ENCODE assay signal across 17 cellular contexts in the genomic region with DNA sequence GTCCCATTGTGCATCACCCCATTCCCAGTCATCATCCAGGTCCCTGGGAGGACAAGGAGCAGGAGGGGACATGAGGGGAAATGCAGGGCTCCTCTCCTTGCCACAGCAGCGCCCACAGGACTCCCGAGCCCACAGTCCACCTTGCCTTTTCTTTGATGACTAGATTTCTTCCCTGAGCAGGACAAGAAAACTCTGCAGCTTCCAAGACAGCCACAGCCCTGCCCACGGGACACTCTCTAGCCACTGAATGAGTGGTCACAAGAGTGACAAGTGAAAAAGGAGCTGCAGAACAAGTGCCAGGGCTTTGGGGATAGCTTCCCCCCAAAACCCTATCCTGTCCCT. TPM values are rescaled to one million over a fixed set of nuclear protein-coding genes. Genes with fewer than 3 reads are reported as not detected.
DNase-seq lines count a peak whose midpoint lies in the region; ATAC-seq, FAIRE-seq and TF ChIP-seq lines count a peak whose summit lies in the region.
"Had no signal": no experiment of that assay in that cellular context is flagged by ENCODE, and none has a peak within 500 bp of the region (broad histone marks: within the 10 kb centered on the region; RNA-seq: fewer than 3 reads in every experiment).

No MANE protein-coding gene starts in this region.

- no peak for FAIRE-seq in GM12878 (lab: Jason Lieb, UNC)

- peaks cover 21% of the 10 kb centered on the region for H3K79me2 ChIP-seq in Loucy (ENCODE audit: insufficient read depth, low read length)
- H3K79me2 ChIP-seq in GM12878 (ENCODE audit: control insufficient read depth, insufficient read depth, low read length): peaks cover 15% of the 10 kb centered on the region

- peaks cover 27% of the 10 kb centered on the region; the same call in 1 of the 2 replicates for H3K36me3 ChIP-seq in Loucy (ENCODE audit: insufficient read depth, low read length)
- peaks cover 9 to 33% of the 10 kb centered on the region in 2 experiments; a peak in 3 of 4 replicates for H3K36me3 ChIP-seq in GM12878 (ENCODE audit: control insufficient read depth in 2 of 2, insufficient read depth in 2 of 2, low read length in 1 of 2)
- H3K36me3 ChIP-seq in H7 (replicated peaks; ENCODE audit: control insufficient read depth, insufficient read depth, low read length): peaks cover 51% of the 10 kb centered on the region
- H3K36me3 ChIP-seq in aorta (ENCODE audit: control insufficient read depth in 1 of 2, insufficient read depth in 2 of 2, low read length in 1 of 2): peaks cover 0 to 5% of the 10 kb centered on the region in 2 donors

- no peak overlapping the region for H2AFZ ChIP-seq in Loucy (ENCODE audit: low read length)
- H2AFZ ChIP-seq in GM12878 (ENCODE audit: control insufficient read depth, low read depth, low read length): no peak overlapping the region

- 67% methylated on average over 3 of the region's 3 CpGs for WGBS in GM12878 (ENCODE audit: insufficient coverage, insufficient replicate concordance, low lambda C conversion rate, missing lambda C conversion rate)
- 82 to 86% methylated on average over 3 of the region's 3 CpGs for WGBS in aorta, 2 donors

- H3K27ac Mint-ChIP-seq in activated CD4-positive, alpha-beta memory T cell treated with anti-CD3 and anti-CD28 coated beads for 36 hours: peak overlapping the region; percentile 23
- no peak overlapping the region for H3K27ac Mint-ChIP-seq in activated CD4-positive, alpha-beta memory T cell treated with anti-CD3 and anti-CD28 coated beads, Interleukin-2, amount 10 ng/mL, durations not matched to agents 7 days and 5 days
- H3K27ac Mint-ChIP-seq in osteocyte (ENCODE audit: unreplicated experiment): no peak overlapping the region

- ATAC-seq in GM12878 (no peak), GM21619 (IDR thresholded peaks at IDR 0.05; ENCODE audit: unreplicated experiment) (no peak), aorta (ENCODE audit: low FRiP score) (no peak)
- ATAC-seq: Right ventricle myocardium inferior had no signal

- H3K9me2 ChIP-seq in Loucy (replicated peaks; ENCODE audit: low read depth, low read length): no peaks in the 10 kb centered on the region

- no peak for TF ChIP-seq POLR2A in GM12878 (IDR thresholded peaks at IDR 0.05; ENCODE audit: low read depth, low read length)

- H3K4me1 ChIP-seq in Loucy (ENCODE audit: insufficient read depth, low read length, poor library complexity, severe bottlenecking) (peaks cover 8% of the 10 kb centered on the region), GM12878 (ENCODE audit: control insufficient read depth, insufficient read depth, low read length) (peaks cover 5% of the 10 kb centered on the region), aorta (ENCODE audit: control insufficient read depth in 1 of 2, insufficient read depth in 2 of 2, low read length in 2 of 2) (no peaks in the 10 kb centered on the region)

- no peaks in the 10 kb centered on the region for H3K27me3 Mint-ChIP-seq in activated CD4-positive, alpha-beta memory T cell treated with anti-CD3 and anti-CD28 coated beads for 36 hours
- H3K27me3 Mint-ChIP-seq in activated CD4-positive, alpha-beta memory T cell treated with anti-CD3 and anti-CD28 coated beads, Interleukin-2, amount 10 ng/mL, durations not matched to agents 7 days and 5 days: no peaks in the 10 kb centered on the region
- H3K27me3 Mint-ChIP-seq in osteocyte (ENCODE audit: unreplicated experiment): no peaks in the 10 kb centered on the region

- H3K4me3 ChIP-seq in Loucy (ENCODE audit: low read length, poor library complexity, severe bottlenecking) (no peak overlapping the region), GM12878 (no peak overlapping the region), H7 (ENCODE audit: insufficient read depth, low read depth, low read length) (no peak overlapping the region), aorta (ENCODE audit: low read length in 2 of 2) (no peak overlapping the region)
- H3K4me3 ChIP-seq: SK-N-MC had no signal

- POLR2A ChIA-PET in activated CD4-positive, alpha-beta memory T cell treated with anti-CD3 and anti-CD28 coated beads for 36 hours (lab: Charles Lee): no interaction called here
- POLR2A ChIA-PET in activated CD4-positive, alpha-beta memory T cell treated with anti-CD3 and anti-CD28 coated beads, Interleukin-2, amount 10 ng/mL, durations not matched to agents 7 days and 5 days (lab: Charles Lee): interaction anchor here (0.9 to 4.7 kb wide), 7 partner anchors 9 to 362 kb away, joined by 3 to 32 read pairs (median 5); partner anchors contain the start of genes ACAP1 and GPS2
- POLR2A ChIA-PET in GM12878 (lab: Charles Lee): interaction anchor here (1.3 kb wide), 1 partner anchor 12 kb away, joined by 9 read pairs; the partner anchor contains the start of gene ACAP1

- no peak for TF ChIP-seq EP300 in GM12878 (IDR thresholded peaks at IDR 0.05; ENCODE audit: borderline replicate concordance in 1 of 2, control insufficient read depth in 1 of 2, low read depth in 2 of 2, low read length in 2 of 2)

- SMC1A ChIA-PET in GM12878 (lab: Charles Lee; ENCODE audit: uncharacterized antibody, unreplicated experiment): interaction anchor here (1.4 to 3.5 kb wide), 2 partner anchors 12 to 20 kb away, joined by 6 to 21 read pairs; partner anchors contain the start of gene ACAP1

- H3K9me3 Mint-ChIP-seq in activated CD4-positive, alpha-beta memory T cell treated with anti-CD3 and anti-CD28 coated beads for 36 hours: no peaks in the 10 kb centered on the region
- H3K9me3 Mint-ChIP-seq in activated CD4-positive, alpha-beta memory T cell treated with anti-CD3 and anti-CD28 coated beads, Interleukin-2, amount 10 ng/mL, durations not matched to agents 7 days and 5 days: no peaks in the 10 kb centered on the region
- H3K9me3 Mint-ChIP-seq in osteocyte (ENCODE audit: unreplicated experiment): no peaks in the 10 kb centered on the region
- H3K9me3 Mint-ChIP-seq: H9 had no signal

- H3K9me3 ChIP-seq in Loucy (ENCODE audit: insufficient read depth, low read depth, low read length): no peaks in the 10 kb centered on the region
- no peaks in the 10 kb centered on the region for H3K9me3 ChIP-seq in GM12878 (replicated peaks; ENCODE audit: control insufficient read depth, insufficient read depth, low read length)
- H3K9me3 ChIP-seq in aorta (ENCODE audit: control insufficient read depth, low read length): no peaks in the 10 kb centered on the region

- H4K20me1 ChIP-seq in Loucy (ENCODE audit: insufficient read depth, low read length, poor library complexity, severe bottlenecking) (peaks cover 5% of the 10 kb centered on the region), GM12878 (ENCODE audit: control insufficient read depth, insufficient read depth) (no peaks in the 10 kb centered on the region)

- peaks cover 20% of the 10 kb centered on the region for H3K4me1 Mint-ChIP-seq in activated CD4-positive, alpha-beta memory T cell treated with anti-CD3 and anti-CD28 coated beads for 36 hours (ENCODE audit: low read depth)
- peaks cover 25% of the 10 kb centered on the region for H3K4me1 Mint-ChIP-seq in activated CD4-positive, alpha-beta memory T cell treated with anti-CD3 and anti-CD28 coated beads, Interleukin-2, amount 10 ng/mL, durations not matched to agents 7 days and 5 days
- peaks cover 13% of the 10 kb centered on the region for H3K4me1 Mint-ChIP-seq in osteocyte (ENCODE audit: unreplicated experiment)

- H3K27ac ChIP-seq in GM12878 (ENCODE audit: control insufficient read depth, insufficient read depth) (no peak overlapping the region), aorta (ENCODE audit: low read depth in 1 of 2, low read length in 2 of 2) (no peak overlapping the region)
- H3K27ac ChIP-seq: SK-N-MC had no signal

- H3F3A ChIP-seq in Loucy (ENCODE audit: low read depth): no peaks in the 10 kb centered on the region

- H3K27me3 ChIP-seq in Loucy (ENCODE audit: insufficient read depth, low read length, poor library complexity, severe bottlenecking): no peaks in the 10 kb centered on the region
- H3K27me3 ChIP-seq in GM12878 (replicated peaks in 1 of 2; ENCODE audit: control insufficient read depth in 2 of 2, insufficient read depth in 2 of 2, low read length in 1 of 2): no peaks in the 10 kb centered on the region
- H3K27me3 ChIP-seq in H7 (ENCODE audit: control insufficient read depth, insufficient read depth, low read length): no peaks in the 10 kb centered on the region
- no peaks in the 10 kb centered on the region for H3K27me3 ChIP-seq in aorta (ENCODE audit: control insufficient read depth in 1 of 2, insufficient read depth in 2 of 2, low read length in 1 of 2)

- peaks cover 18% of the 10 kb centered on the region for H3K36me3 Mint-ChIP-seq in activated CD4-positive, alpha-beta memory T cell treated with anti-CD3 and anti-CD28 coated beads for 36 hours
- H3K36me3 Mint-ChIP-seq in activated CD4-positive, alpha-beta memory T cell treated with anti-CD3 and anti-CD28 coated beads, Interleukin-2, amount 10 ng/mL, durations not matched to agents 7 days and 5 days (ENCODE audit: low read depth): peaks cover 19% of the 10 kb centered on the region
- H3K36me3 Mint-ChIP-seq in osteocyte (ENCODE audit: unreplicated experiment): peaks cover 12% of the 10 kb centered on the region

- no peak for TF ChIP-seq RAD21 in GM12878 (IDR thresholded peaks at IDR 0.05; ENCODE audit: insufficient read depth, low read depth, low read length)

- CTCF ChIA-PET in activated CD4-positive, alpha-beta memory T cell treated with anti-CD3 and anti-CD28 coated beads for 36 hours (lab: Charles Lee): interaction anchor here (0.6 to 3.6 kb wide), 11 partner anchors 9 to 236 kb away, joined by 3 to 25 read pairs (median 6); partner anchors contain the start of genes ACAP1 and GPS2
- CTCF ChIA-PET in activated CD4-positive, alpha-beta memory T cell treated with anti-CD3 and anti-CD28 coated beads, Interleukin-2, amount 10 ng/mL, durations not matched to agents 7 days and 5 days (lab: Charles Lee): interaction anchor here (0.7 to 5.0 kb wide), 6 partner anchors 9 to 236 kb away, joined by 4 to 48 read pairs (median 6); partner anchors contain the start of genes ACAP1, GPS2 and TMEM95
- CTCF ChIA-PET in GM12878 (lab: Yijun Ruan, JAX): interaction anchor here (0.7 to 7.9 kb wide), 9 partner anchors 9 to 236 kb away, joined by 3 to 49 read pairs (median 3); partner anchors contain the start of genes ACAP1 and GPS2

- no peak for DNase-seq in activated CD4-positive, alpha-beta memory T cell treated with anti-CD3 and anti-CD28 coated beads for 36 hours
- no peak for DNase-seq in activated CD4-positive, alpha-beta memory T cell treated with anti-CD3 and anti-CD28 coated beads, Interleukin-2, amount 10 ng/mL, durations not matched to agents 7 days and 5 days
- DNase-seq in GM12878 (ENCODE audit: low read depth, low spot score) (no peak), osteocyte (ENCODE audit: extremely low spot score, unreplicated experiment) (no peak), H7 (no peak), aorta (no peak)
- DNase-seq: DMS79, GDM1, NCI-H1048, NCI-H2107, NCI-H226 had no signal

- intact Hi-C loops in activated CD4-positive, alpha-beta memory T cell treated with anti-CD3 and anti-CD28 coated beads for 36 hours (cut with micrococcal nuclease): loop anchor here (1.0 kb wide), 1 partner anchor 22 kb away; no protein-coding TSS in a partner anchor
- intact Hi-C loops in GM12878 (cut with micrococcal nuclease; ENCODE audit: unreplicated experiment) (loop anchor here (1.0 kb wide), 1 partner anchor 21 kb away; no protein-coding TSS in a partner anchor), aorta (cut with DNase I) (no loop called here)

- 0 out of 2 replicates have a peak, but pooled peaks have one; percentile 6 for TF ChIP-seq CTCF in Loucy (conservative IDR thresholded peaks at IDR 0.05; ENCODE audit: low read length)
- no peak for TF ChIP-seq CTCF in GM12878 (IDR thresholded peaks at IDR 0.05 in 2 of 3, conservative IDR thresholded peaks at IDR 0.05 in 1 of 3; ENCODE audit: control insufficient read depth in 2 of 3, extremely low read depth in 1 of 3, insufficient read depth in 1 of 3, low read depth in 3 of 3, low read length in 3 of 3)
- peak; percentile 10 for TF ChIP-seq CTCF in osteocyte (IDR thresholded peaks at IDR 0.05)

- no peak overlapping the region for H3K9ac ChIP-seq in Loucy (ENCODE audit: low read depth, low read length, poor library complexity, severe bottlenecking)
- H3K9ac ChIP-seq in GM12878 (ENCODE audit: control insufficient read depth, insufficient read depth, low read length): no peak overlapping the region

- in situ Hi-C loops in GM12878 (cut with MboI): no loop called here

- H3K4me2 ChIP-seq in Loucy (ENCODE audit: low read depth, low read length, poor library complexity, severe bottlenecking) (no peak overlapping the region), GM12878 (ENCODE audit: control insufficient read depth, insufficient read depth) (peak overlapping the region; percentile 26; the same call in 1 of the 2 replicates)

- RAD21 ChIA-PET in GM12878 (lab: Charles Lee; ENCODE audit: unreplicated experiment): interaction anchor here (0.9 to 2.4 kb wide), 4 partner anchors 12 to 28 kb away, joined by 3 to 13 read pairs (median 8); partner anchors contain the start of genes ACAP1 and KCTD11

- no peak overlapping the region for H3K4me3 Mint-ChIP-seq in activated CD4-positive, alpha-beta memory T cell treated with anti-CD3 and anti-CD28 coated beads for 36 hours
- H3K4me3 Mint-ChIP-seq in activated CD4-positive, alpha-beta memory T cell treated with anti-CD3 and anti-CD28 coated beads, Interleukin-2, amount 10 ng/mL, durations not matched to agents 7 days and 5 days: no peak overlapping the region
- H3K4me3 Mint-ChIP-seq in osteocyte (ENCODE audit: unreplicated experiment): no peak overlapping the region

- no TSS peak for BruUV-seq in GM12878 (replicated peaks; lab: Mats Ljungman, UMichigan)

RNA-seq across cellular contexts. Expression of gene NEURL4, which starts 4.7 kb away (rescaled TPM):
- 10 to 100 TPM; 26.9 to 29.3 TPM for total RNA-seq in activated CD4-positive, alpha-beta memory T cell treated with anti-CD3 and anti-CD28 coated beads for 36 hours
- total RNA-seq in activated CD4-positive, alpha-beta memory T cell treated with anti-CD3 and anti-CD28 coated beads, Interleukin-2, amount 10 ng/mL, durations not matched to agents 7 days and 5 days: 10 to 100 TPM; 28.4 to 31.2 TPM
- total RNA-seq in GM12878 (2013; cell fraction: nucleolus; rRNA removed): 37.7 and 42.5 TPM in 2 replicates
- total RNA-seq in GM12878 (2014; rRNA removed) (12.5 and 16.0 TPM in 2 replicates), GM12878 (2014; rRNA removed; fragmentation: Illumina TruSeq; extraction: Trizol) (8.2 and 8.7 TPM in 2 replicates), GM12878 (2021) (32.7 and 41.9 TPM in 2 replicates), osteocyte (38.0 and 45.1 TPM in 2 replicates), aorta (10 to 100 TPM; 24.5 to 36.7 TPM)
- polyA plus RNA-seq in GM12878 (2011; ENCODE audit: low read depth): 8.0 TPM
- polyA plus RNA-seq in GM12878 (2011; rRNA removed) (6.1 and 11.3 TPM in 2 replicates), GM12878 (2014; fragmentation: Illumina TruSeq; extraction: Trizol) (9.1 and 14.2 TPM in 2 replicates), GM12878 (2014; fragmentation: Nextera tagmentation; extraction: Ambion mirVana) (under 1 TPM; 0.03 to 0.26 TPM), GM12878 (2014; rRNA removed) (25.2 and 33.0 TPM in 2 replicates), GM12878 (2016; fragmentation: Nextera tagmentation; extraction: Ambion mirVana) (1 to 10 TPM; 2.9 to 3.6 TPM), aorta (10 to 100 TPM in 1 of 2 donors, 1 to 10 TPM in 1; 7.3 to 52.8 TPM)
- 13.5 and 14.1 TPM in 2 replicates for polyA plus RNA-seq in GM12878 (2011; cell fraction: cytosol; rRNA removed)
- polyA plus RNA-seq in GM12878 (2011; cell fraction: nucleus; rRNA removed): 156 and 203 TPM in 2 replicates
- 18.3 and 19.2 TPM in 2 replicates for polyA plus RNA-seq in GM12878 (2012)
- polyA minus RNA-seq in GM12878 (2011; rRNA and poly(A)+ RNA removed): 14.3 and 14.5 TPM in 2 replicates
- polyA minus RNA-seq in GM12878 (2011; cell fraction: cytosol; rRNA and poly(A)+ RNA removed): 5.2 and 10.1 TPM in 2 replicates
- 39.9 and 57.1 TPM in 2 replicates for polyA minus RNA-seq in GM12878 (2011; cell fraction: nucleus; rRNA and poly(A)+ RNA removed)
- total RNA-seq in H7 (2014; rRNA removed; shearing (Covaris generic)): 33.5 and 34.1 TPM in 2 replicates

RNA-seq across cellular contexts. Expression of gene GPS2, which starts 9.2 kb away (rescaled TPM):
- 10 to 100 TPM; 34.9 to 38.7 TPM for total RNA-seq in activated CD4-positive, alpha-beta memory T cell treated with anti-CD3 and anti-CD28 coated beads for 36 hours
- total RNA-seq in activated CD4-positive, alpha-beta memory T cell treated with anti-CD3 and anti-CD28 coated beads, Interleukin-2, amount 10 ng/mL, durations not matched to agents 7 days and 5 days: 10 to 100 TPM; 69.8 to 74.7 TPM
- total RNA-seq in GM12878 (2013; cell fraction: nucleolus; rRNA removed): 25.1 and 29.8 TPM in 2 replicates
- total RNA-seq in GM12878 (2014; rRNA removed) (42.4 and 58.2 TPM in 2 replicates), GM12878 (2014; rRNA removed; fragmentation: Illumina TruSeq; extraction: Trizol) (32.2 and 35.8 TPM in 2 replicates), GM12878 (2021) (44.2 and 50.7 TPM in 2 replicates), osteocyte (54.9 and 61.9 TPM in 2 replicates), aorta (10 to 100 TPM; 49.5 to 55.6 TPM)
- 36.6 TPM for polyA plus RNA-seq in GM12878 (2011; ENCODE audit: low read depth)
- polyA plus RNA-seq in GM12878 (2011; rRNA removed) (10.1 and 10.2 TPM in 2 replicates), GM12878 (2014; fragmentation: Illumina TruSeq; extraction: Trizol) (35.4 and 46.7 TPM in 2 replicates), GM12878 (2014; fragmentation: Nextera tagmentation; extraction: Ambion mirVana) (10 to 100 TPM; 18.4 to 26.0 TPM), GM12878 (2014; rRNA removed) (38.3 and 44.5 TPM in 2 replicates), GM12878 (2016; fragmentation: Nextera tagmentation; extraction: Ambion mirVana) (10 to 100 TPM; 91.6 to 96.4 TPM), aorta (10 to 100 TPM; 55.0 to 99.1 TPM)
- 24.7 and 25.9 TPM in 2 replicates for polyA plus RNA-seq in GM12878 (2011; cell fraction: cytosol; rRNA removed)
- 132 and 133 TPM in 2 replicates for polyA plus RNA-seq in GM12878 (2011; cell fraction: nucleus; rRNA removed)
- polyA plus RNA-seq in GM12878 (2012): 35.8 and 45.2 TPM in 2 replicates
- 11.0 and 26.7 TPM in 2 replicates for polyA minus RNA-seq in GM12878 (2011; rRNA and poly(A)+ RNA removed)
- 7.5 and 11.1 TPM in 2 replicates for polyA minus RNA-seq in GM12878 (2011; cell fraction: cytosol; rRNA and poly(A)+ RNA removed)
- 24.3 and 29.8 TPM in 2 replicates for polyA minus RNA-seq in GM12878 (2011; cell fraction: nucleus; rRNA and poly(A)+ RNA removed)
- 52.8 and 60.2 TPM in 2 replicates for total RNA-seq in H7 (2014; rRNA removed; shearing (Covaris generic))

RNA-seq across cellular contexts. Expression of gene ACAP1, which starts 11.9 kb away (rescaled TPM):
- 100 to 1,000 TPM; 391 to 405 TPM for total RNA-seq in activated CD4-positive, alpha-beta memory T cell treated with anti-CD3 and anti-CD28 coated beads for 36 hours
- total RNA-seq in activated CD4-positive, alpha-beta memory T cell treated with anti-CD3 and anti-CD28 coated beads, Interleukin-2, amount 10 ng/mL, durations not matched to agents 7 days and 5 days: 100 to 1,000 TPM; 682 to 709 TPM
- total RNA-seq in GM12878 (2013; cell fraction: nucleolus; rRNA removed): 152 and 161 TPM in 2 replicates
- total RNA-seq in GM12878 (2014; rRNA removed) (120 and 140 TPM in 2 replicates), GM12878 (2014; rRNA removed; fragmentation: Illumina TruSeq; extraction: Trizol) (65.4 and 66.6 TPM in 2 replicates), GM12878 (2021) (245 and 257 TPM in 2 replicates), osteocyte (2.0 and 4.2 TPM in 2 replicates), aorta (10 to 100 TPM; 18.6 to 21.8 TPM)
- polyA plus RNA-seq in GM12878 (2011; ENCODE audit: low read depth): 123 TPM
- polyA plus RNA-seq in GM12878 (2011; rRNA removed) (64.6 and 95.4 TPM in 2 replicates), GM12878 (2014; fragmentation: Illumina TruSeq; extraction: Trizol) (32.7 and 72.6 TPM in 2 replicates), GM12878 (2014; fragmentation: Nextera tagmentation; extraction: Ambion mirVana) (10 to 100 TPM in 1 of 2 experiments, 1 to 10 TPM in 1; 5.7 to 25.2 TPM), GM12878 (2014; rRNA removed) (143 and 159 TPM in 2 replicates), GM12878 (2016; fragmentation: Nextera tagmentation; extraction: Ambion mirVana) (100 to 1,000 TPM; 148 TPM), aorta (10 to 100 TPM in 1 of 2 donors, 1 to 10 TPM in 1; 6.5 to 10.8 TPM)
- polyA plus RNA-seq in GM12878 (2011; cell fraction: cytosol; rRNA removed): 94.0 and 108 TPM in 2 replicates
- polyA plus RNA-seq in GM12878 (2011; cell fraction: nucleus; rRNA removed): 250 and 276 TPM in 2 replicates
- 149 and 170 TPM in 2 replicates for polyA plus RNA-seq in GM12878 (2012)
- polyA minus RNA-seq in GM12878 (2011; rRNA and poly(A)+ RNA removed): 48.6 and 107 TPM in 2 replicates
- polyA minus RNA-seq in GM12878 (2011; cell fraction: cytosol; rRNA and poly(A)+ RNA removed): 46.0 and 53.7 TPM in 2 replicates
- polyA minus RNA-seq in GM12878 (2011; cell fraction: nucleus; rRNA and poly(A)+ RNA removed): 50.3 and 70.3 TPM in 2 replicates
- total RNA-seq in H7 (2014; rRNA removed; shearing (Covaris generic)): 17.8 and 34.5 TPM in 2 replicates
- total RNA-seq: M059J had no signal

RNA-seq across cellular contexts. Expression of gene EIF5A, which starts 17.0 kb away (rescaled TPM):
- total RNA-seq in activated CD4-positive, alpha-beta memory T cell treated with anti-CD3 and anti-CD28 coated beads for 36 hours: 100 to 1,000 TPM; 774 to 776 TPM
- 100 to 1,000 TPM; 419 to 420 TPM for total RNA-seq in activated CD4-positive, alpha-beta memory T cell treated with anti-CD3 and anti-CD28 coated beads, Interleukin-2, amount 10 ng/mL, durations not matched to agents 7 days and 5 days
- 66.1 and 66.2 TPM in 2 replicates for total RNA-seq in GM12878 (2013; cell fraction: nucleolus; rRNA removed)
- total RNA-seq in GM12878 (2014; rRNA removed) (764 and 846 TPM in 2 replicates), GM12878 (2014; rRNA removed; fragmentation: Illumina TruSeq; extraction: Trizol) (565 and 610 TPM in 2 replicates), GM12878 (2021) (1,049 and 1,070 TPM in 2 replicates), osteocyte (352 and 359 TPM in 2 replicates), aorta (100 to 1,000 TPM; 198 to 280 TPM)
- 441 TPM for polyA plus RNA-seq in GM12878 (2011; ENCODE audit: low read depth)
- polyA plus RNA-seq in GM12878 (2011; rRNA removed) (726 and 811 TPM in 2 replicates), GM12878 (2014; fragmentation: Illumina TruSeq; extraction: Trizol) (601 and 1,090 TPM in 2 replicates), GM12878 (2014; fragmentation: Nextera tagmentation; extraction: Ambion mirVana) (10 to 100 TPM; 26.5 to 85.5 TPM), GM12878 (2014; rRNA removed) (1,043 and 1,146 TPM in 2 replicates), GM12878 (2016; fragmentation: Nextera tagmentation; extraction: Ambion mirVana) (1,000 to 10,000 TPM; 1,758 to 1,792 TPM), aorta (100 to 1,000 TPM; 223 to 232 TPM)
- 741 and 975 TPM in 2 replicates for polyA plus RNA-seq in GM12878 (2011; cell fraction: cytosol; rRNA removed)
- 506 and 552 TPM in 2 replicates for polyA plus RNA-seq in GM12878 (2011; cell fraction: nucleus; rRNA removed)
- polyA plus RNA-seq in GM12878 (2012): 514 and 661 TPM in 2 replicates
- 893 and 1,007 TPM in 2 replicates for polyA minus RNA-seq in GM12878 (2011; rRNA and poly(A)+ RNA removed)
- polyA minus RNA-seq in GM12878 (2011; cell fraction: cytosol; rRNA and poly(A)+ RNA removed): 364 and 457 TPM in 2 replicates
- polyA minus RNA-seq in GM12878 (2011; cell fraction: nucleus; rRNA and poly(A)+ RNA removed): 139 and 221 TPM in 2 replicates
- total RNA-seq in H7 (2014; rRNA removed; shearing (Covaris generic)): 865 and 1,116 TPM in 2 replicates

RNA-seq across cellular contexts. Expression of gene KCTD11, which starts 27.6 kb away (rescaled TPM):
- total RNA-seq in activated CD4-positive, alpha-beta memory T cell treated with anti-CD3 and anti-CD28 coated beads for 36 hours: 1 to 10 TPM; 2.6 to 2.8 TPM
- total RNA-seq in activated CD4-positive, alpha-beta memory T cell treated with anti-CD3 and anti-CD28 coated beads, Interleukin-2, amount 10 ng/mL, durations not matched to agents 7 days and 5 days: 1 to 10 TPM; 5.8 to 5.9 TPM
- total RNA-seq in GM12878 (2013; cell fraction: nucleolus; rRNA removed): 3.4 and 4.1 TPM in 2 replicates
- total RNA-seq in GM12878 (2014; rRNA removed) (3.8 and 4.5 TPM in 2 replicates), GM12878 (2014; rRNA removed; fragmentation: Illumina TruSeq; extraction: Trizol) (1.8 and 1.9 TPM in 2 replicates), GM12878 (2021) (4.7 and 5.0 TPM in 2 replicates), osteocyte (12.7 and 13.3 TPM in 2 replicates), aorta (10 to 100 TPM; 12.4 to 15.8 TPM)
- 2.2 TPM for polyA plus RNA-seq in GM12878 (2011; ENCODE audit: low read depth)
- polyA plus RNA-seq in GM12878 (2011; rRNA removed) (4.4 and 7.3 TPM in 2 replicates), GM12878 (2014; fragmentation: Illumina TruSeq; extraction: Trizol) (2.8 and 3.0 TPM in 2 replicates), GM12878 (2014; fragmentation: Nextera tagmentation; extraction: Ambion mirVana) (under 1 TPM; 0.05 to 0.09 TPM), GM12878 (2014; rRNA removed) (4.7 and 5.1 TPM in 2 replicates), GM12878 (2016; fragmentation: Nextera tagmentation; extraction: Ambion mirVana) (1 to 10 TPM; 1.9 to 2.7 TPM), aorta (10 to 100 TPM; 11.0 to 11.4 TPM)
- 7.7 and 8.6 TPM in 2 replicates for polyA plus RNA-seq in GM12878 (2011; cell fraction: cytosol; rRNA removed)
- 12.8 and 14.0 TPM in 2 replicates for polyA plus RNA-seq in GM12878 (2011; cell fraction: nucleus; rRNA removed)
- 3.7 and 6.1 TPM in 2 replicates for polyA plus RNA-seq in GM12878 (2012)
- polyA minus RNA-seq in GM12878 (2011; rRNA and poly(A)+ RNA removed): 5.3 and 9.8 TPM in 2 replicates
- 2.7 and 2.8 TPM in 2 replicates for polyA minus RNA-seq in GM12878 (2011; cell fraction: cytosol; rRNA and poly(A)+ RNA removed)
- 7.3 and 9.4 TPM in 2 replicates for polyA minus RNA-seq in GM12878 (2011; cell fraction: nucleus; rRNA and poly(A)+ RNA removed)
- total RNA-seq in H7 (2014; rRNA removed; shearing (Covaris generic)): 1.1 and 2.2 TPM in 2 replicates

Comparison
In these comparisons a context has a peak if more than half of its experiments do, and no peak if none do; other contexts are left out.
1. CTCF ChIP-seq: peak in Loucy (single experiment) and osteocyte (single experiment); none in GM12878 (0 of 3).
2. intact Hi-C loops: an anchor here in activated CD4-positive, alpha-beta memory T cell treated with anti-CD3 and anti-CD28 coated beads for 36 hours (1.0 kb wide) and GM12878 (1.0 kb wide); none called in aorta.